In the genomic region with DNA sequence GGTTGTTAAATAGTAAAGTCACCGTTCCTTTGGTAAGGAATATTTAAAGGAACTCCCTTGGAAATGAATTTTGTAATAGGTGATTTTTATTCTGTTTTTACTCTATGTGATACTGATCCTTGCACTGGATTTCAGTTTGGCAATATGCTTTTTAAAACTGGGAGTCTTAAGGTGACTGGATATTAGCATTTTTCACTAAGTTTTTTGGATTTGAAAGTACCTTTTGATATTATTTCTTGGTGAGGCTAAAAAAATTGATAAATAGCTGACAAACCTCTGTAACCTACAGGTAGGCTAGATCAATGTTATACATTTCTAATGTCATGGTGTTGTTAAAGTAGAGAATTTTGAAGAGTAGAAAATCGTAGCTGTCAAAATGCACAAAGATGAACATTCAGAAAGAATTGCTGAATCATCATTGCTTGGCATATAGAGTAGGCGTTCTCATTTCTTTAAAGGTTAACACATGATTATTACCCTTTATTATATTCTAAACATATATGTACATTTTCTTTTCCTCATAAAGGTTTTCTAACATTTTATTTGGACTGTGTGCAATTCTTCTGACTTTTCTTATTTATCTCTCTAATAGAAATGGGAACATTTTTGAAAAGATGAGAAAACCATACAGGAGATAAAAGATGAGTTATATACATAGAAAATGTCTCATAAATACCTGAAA, we compare ENCODE assay signal across 8 cellular contexts. TPM values are rescaled to one million over a fixed set of nuclear protein-coding genes. Genes with fewer than 3 reads are reported as not detected.
DNase-seq lines count a peak whose midpoint lies in the region; ATAC-seq, FAIRE-seq and TF ChIP-seq lines count a peak whose summit lies in the region.

No MANE protein-coding gene starts in this region.

- peaks cover 0 to 13% (median 0%) of the 10 kb centered on the region in 11 experiments; a peak in 1 of 22 replicates for H4K20me1 ChIP-seq in BLaER1 treated with 17β-estradiol and CSF1 and Interleukin-3, amounts not matched to agents 10 nM and 100 nM

- H3K9ac ChIP-seq in BLaER1 treated with 17β-estradiol and CSF1 and Interleukin-3, amounts not matched to agents 10 nM and 100 nM, result peak overlapping the region in 10 of 11 experiments; percentile 15 to 83 (median 36); a peak in 11 of 22 replicates

- H3K36me3 ChIP-seq in BLaER1 treated with 17β-estradiol and CSF1 and Interleukin-3, amounts not matched to agents 10 nM and 100 nM, result no peaks in the 10 kb centered on the region
- no peaks in the 10 kb centered on the region for H3K36me3 ChIP-seq in bronchial epithelial cell (ENCODE audit: control insufficient read depth, insufficient read depth, low read length)

- no peaks in the 10 kb centered on the region for H3K27me3 ChIP-seq in BLaER1 treated with 17β-estradiol and CSF1 and Interleukin-3, amounts not matched to agents 10 nM and 100 nM
- no peaks in the 10 kb centered on the region for H3K27me3 ChIP-seq in bronchial epithelial cell (ENCODE audit: control insufficient read depth, insufficient read depth, low read length)

- peak; percentile 34 to 46 for DNase-seq in Kasumi-1 (lab: John Stamatoyannopoulos, UW)
- peak; percentile 44 for DNase-seq in bronchial epithelial cell (ENCODE audit: low read depth)
- no peak for DNase-seq in naive B cell
- no peak for DNase-seq in NCI-H748 (lab: John Stamatoyannopoulos, UW; ENCODE audit: unreplicated experiment)
- DNase-seq in activated T-helper 1 cell treated with anti-CD3 and anti-CD28 coated beads, Interleukin-12 subunit alpha, Interleukin-12 subunit beta, Interleukin-2, Interleukin-4 antibody, amounts not matched to agents 30 ng/mL and 10 ng/mL and 1 ng/mL, durations not matched to agents 14 hours and 24 hours and 36 hours (ENCODE audit: low spot score), result no peak

- intact Hi-C loops in activated T-helper 1 cell treated with anti-CD3 and anti-CD28 coated beads, Interleukin-12 subunit alpha, Interleukin-12 subunit beta, Interleukin-2, Interleukin-4 antibody, amounts not matched to agents 30 ng/mL and 10 ng/mL and 1 ng/mL, durations not matched to agents 14 hours and 24 hours and 36 hours (cut with micrococcal nuclease), result loop anchor here (10.0 kb wide), 2 partner anchors 622 to 1042 kb away; partner anchors contain the start of gene IFI44L

- peak overlapping the region in 3 of 10 experiments; percentile 10 to 24 (median 12); a peak in 1 of 20 replicates for H3K4me3 ChIP-seq in BLaER1 treated with 17β-estradiol and CSF1 and Interleukin-3, amounts not matched to agents 10 nM and 100 nM
- no peak overlapping the region for H3K4me3 ChIP-seq in bronchial epithelial cell (ENCODE audit: low read depth, low read length)

- no peaks in the 10 kb centered on the region for H3K9me3 Mint-ChIP-seq in naive B cell
- H3K9me3 Mint-ChIP-seq in activated T-helper 1 cell treated with anti-CD3 and anti-CD28 coated beads, Interleukin-12 subunit alpha, Interleukin-12 subunit beta, Interleukin-2, Interleukin-4 antibody, amounts not matched to agents 30 ng/mL and 10 ng/mL and 1 ng/mL, durations not matched to agents 14 hours and 24 hours and 36 hours, result no peaks in the 10 kb centered on the region

- peaks cover 18 to 31% (median 26%) of the 10 kb centered on the region in 3 donors for H3K4me1 Mint-ChIP-seq in naive B cell
- peaks cover 51% of the 10 kb centered on the region for H3K4me1 Mint-ChIP-seq in activated T-helper 1 cell treated with anti-CD3 and anti-CD28 coated beads, Interleukin-12 subunit alpha, Interleukin-12 subunit beta, Interleukin-2, Interleukin-4 antibody, amounts not matched to agents 30 ng/mL and 10 ng/mL and 1 ng/mL, durations not matched to agents 14 hours and 24 hours and 36 hours (ENCODE audit: low read depth)

- peak overlapping the region; percentile 26 to 89 (median 65); a peak in 19 of 22 replicates for H3K4me2 ChIP-seq in BLaER1 treated with 17β-estradiol and CSF1 and Interleukin-3, amounts not matched to agents 10 nM and 100 nM

- TF ChIP-seq CTCF in bronchial epithelial cell (IDR thresholded peaks at IDR 0.05; ENCODE audit: insufficient read depth, low read length, severe bottlenecking), result no peak

- ATAC-seq in naive B cell (ENCODE audit: low read depth in 2 of 2), result no peak
- no peak for ATAC-seq in GM18517 (IDR thresholded peaks at IDR 0.05; ENCODE audit: unreplicated experiment)
- ATAC-seq in HG03460 (IDR thresholded peaks at IDR 0.05; ENCODE audit: unreplicated experiment), result no peak

- H3K27me3 Mint-ChIP-seq in naive B cell, result no peaks in the 10 kb centered on the region
- H3K27me3 Mint-ChIP-seq in activated T-helper 1 cell treated with anti-CD3 and anti-CD28 coated beads, Interleukin-12 subunit alpha, Interleukin-12 subunit beta, Interleukin-2, Interleukin-4 antibody, amounts not matched to agents 30 ng/mL and 10 ng/mL and 1 ng/mL, durations not matched to agents 14 hours and 24 hours and 36 hours (ENCODE audit: insufficient read depth), result peaks cover 3% of the 10 kb centered on the region

- no peaks in the 10 kb centered on the region for H3K9me3 ChIP-seq in BLaER1 treated with 17β-estradiol and CSF1 and Interleukin-3, amounts not matched to agents 10 nM and 100 nM (replicated peaks in 1 of 11)

- peak overlapping the region; percentile 1 to 98 (median 26) for H3K27ac Mint-ChIP-seq in naive B cell
- H3K27ac Mint-ChIP-seq in activated T-helper 1 cell treated with anti-CD3 and anti-CD28 coated beads, Interleukin-12 subunit alpha, Interleukin-12 subunit beta, Interleukin-2, Interleukin-4 antibody, amounts not matched to agents 30 ng/mL and 10 ng/mL and 1 ng/mL, durations not matched to agents 14 hours and 24 hours and 36 hours, result no peak overlapping the region

- H3K4me3 Mint-ChIP-seq in naive B cell, result peak overlapping the region in 5 of 8 donors; percentile 5 to 90 (median 40)
- H3K4me3 Mint-ChIP-seq in activated T-helper 1 cell treated with anti-CD3 and anti-CD28 coated beads, Interleukin-12 subunit alpha, Interleukin-12 subunit beta, Interleukin-2, Interleukin-4 antibody, amounts not matched to agents 30 ng/mL and 10 ng/mL and 1 ng/mL, durations not matched to agents 14 hours and 24 hours and 36 hours, result no peak overlapping the region

- H3K36me3 Mint-ChIP-seq in naive B cell, result no peaks in the 10 kb centered on the region
- H3K36me3 Mint-ChIP-seq in activated T-helper 1 cell treated with anti-CD3 and anti-CD28 coated beads, Interleukin-12 subunit alpha, Interleukin-12 subunit beta, Interleukin-2, Interleukin-4 antibody, amounts not matched to agents 30 ng/mL and 10 ng/mL and 1 ng/mL, durations not matched to agents 14 hours and 24 hours and 36 hours (ENCODE audit: low read depth), result peaks cover under 1% of the 10 kb centered on the region

- H3K4me1 ChIP-seq in BLaER1 treated with 17β-estradiol and CSF1 and Interleukin-3, amounts not matched to agents 10 nM and 100 nM, result peaks cover 21 to 58% (median 34%) of the 10 kb centered on the region in 10 experiments

- FAIRE-seq in bronchial epithelial cell (lab: Jason Lieb, UNC), result no peak

- peak overlapping the region in 9 of 11 experiments; percentile 33 to 95 (median 88); a peak in 17 of 22 replicates for H3K27ac ChIP-seq in BLaER1 treated with 17β-estradiol and CSF1 and Interleukin-3, amounts not matched to agents 10 nM and 100 nM

RNA-seq across cellular contexts. Expression of gene DNAJB4, which starts 1.5 kb away (rescaled TPM):
- total RNA-seq in bronchial epithelial cell, result 6.8 and 15.7 TPM in 2 replicates
- polyA plus RNA-seq in naive B cell (ENCODE audit: low read depth in 6 of 6), result 1 to 10 TPM; 5.0 to 9.8 (median 6.5) TPM
- total RNA-seq in activated T-helper 1 cell treated with anti-CD3 and anti-CD28 coated beads, Interleukin-12 subunit alpha, Interleukin-12 subunit beta, Interleukin-2, Interleukin-4 antibody, amounts not matched to agents 30 ng/mL and 10 ng/mL and 1 ng/mL, durations not matched to agents 14 hours and 24 hours and 36 hours, result 10.2 and 10.3 TPM in 2 replicates

RNA-seq across cellular contexts. Expression of gene FUBP1, which starts 24.3 kb away (rescaled TPM):
- 95.8 and 103 TPM in 2 replicates for total RNA-seq in bronchial epithelial cell
- polyA plus RNA-seq in naive B cell (ENCODE audit: low read depth in 6 of 6), result 10 to 100 TPM; 19.8 to 58.4 (median 45.8) TPM
- 268 and 278 TPM in 2 replicates for total RNA-seq in activated T-helper 1 cell treated with anti-CD3 and anti-CD28 coated beads, Interleukin-12 subunit alpha, Interleukin-12 subunit beta, Interleukin-2, Interleukin-4 antibody, amounts not matched to agents 30 ng/mL and 10 ng/mL and 1 ng/mL, durations not matched to agents 14 hours and 24 hours and 36 hours

RNA-seq across cellular contexts. Expression of gene GIPC2, which starts 42.6 kb away (rescaled TPM):
- 0.38 and 1.1 TPM in 2 replicates for total RNA-seq in bronchial epithelial cell
- not detected for polyA plus RNA-seq in naive B cell (ENCODE audit: low read depth in 6 of 6)
- total RNA-seq in activated T-helper 1 cell treated with anti-CD3 and anti-CD28 coated beads, Interleukin-12 subunit alpha, Interleukin-12 subunit beta, Interleukin-2, Interleukin-4 antibody, amounts not matched to agents 30 ng/mL and 10 ng/mL and 1 ng/mL, durations not matched to agents 14 hours and 24 hours and 36 hours, result 0.05 TPM in 1 of 2 replicates, not detected in the other

Comparison
In these comparisons a context has a peak if more than half of its experiments do, and no peak if none do; other contexts are left out.
1. DNase-seq: peak in Kasumi-1 (2 of 2) and bronchial epithelial cell (single experiment); none in naive B cell (single experiment), NCI-H748 (single experiment) and activated T-helper 1 cell treated with anti-CD3 and anti-CD28 coated beads, Interleukin-12 subunit alpha, Interleukin-12 subunit beta, Interleukin-2, Interleukin-4 antibody, amounts not matched to agents 30 ng/mL and 10 ng/mL and 1 ng/mL, durations not matched to agents 14 hours and 24 hours and 36 hours (single experiment).